1 cellular context compared by ENCODE assay signal in genomic region chr2:48519608-48520007, GRCh38.
TF ChIP-seq lines count a peak whose summit lies in the region.

No MANE protein-coding gene starts in this region.

TF ChIP-seq in GM12878, 131 proteins besides CTCF, POLR2A, EP300 and RAD21:
- TF ChIP-seq SUZ12 (IDR thresholded peaks at IDR 0.05; ENCODE audit: unreplicated experiment) (no peak), RUNX3 (IDR thresholded peaks at IDR 0.05; ENCODE audit: low read length) (peak; percentile 31), IRF3 (IDR thresholded peaks at IDR 0.05) (no peak), SPI1 (IDR thresholded peaks at IDR 0.05; ENCODE audit: borderline replicate concordance, insufficient read depth, low read depth, low read length) (peak; percentile 19; the same call in 1 of the 2 replicates), MTA3 (IDR thresholded peaks at IDR 0.05; ENCODE audit: borderline replicate concordance, low read length) (no peak), ZNF24 (IDR thresholded peaks at IDR 0.05) (peak; percentile 25; the same call in 1 of the 2 replicates), POU2F2 (IDR thresholded peaks at IDR 0.05; ENCODE audit: borderline replicate concordance, low read depth, low read length) (peak; percentile 84; the same call in 2 of the 3 replicates), BHLHE40 (IDR thresholded peaks at IDR 0.05; ENCODE audit: borderline replicate concordance in 1 of 2, low read depth in 2 of 2, low read length in 1 of 2) (peak in 1 of 2 experiments; percentile 65; a peak in 2 of 4 replicates)
